ENCODE assay signal across 8 cellular contexts in the genomic region with DNA sequence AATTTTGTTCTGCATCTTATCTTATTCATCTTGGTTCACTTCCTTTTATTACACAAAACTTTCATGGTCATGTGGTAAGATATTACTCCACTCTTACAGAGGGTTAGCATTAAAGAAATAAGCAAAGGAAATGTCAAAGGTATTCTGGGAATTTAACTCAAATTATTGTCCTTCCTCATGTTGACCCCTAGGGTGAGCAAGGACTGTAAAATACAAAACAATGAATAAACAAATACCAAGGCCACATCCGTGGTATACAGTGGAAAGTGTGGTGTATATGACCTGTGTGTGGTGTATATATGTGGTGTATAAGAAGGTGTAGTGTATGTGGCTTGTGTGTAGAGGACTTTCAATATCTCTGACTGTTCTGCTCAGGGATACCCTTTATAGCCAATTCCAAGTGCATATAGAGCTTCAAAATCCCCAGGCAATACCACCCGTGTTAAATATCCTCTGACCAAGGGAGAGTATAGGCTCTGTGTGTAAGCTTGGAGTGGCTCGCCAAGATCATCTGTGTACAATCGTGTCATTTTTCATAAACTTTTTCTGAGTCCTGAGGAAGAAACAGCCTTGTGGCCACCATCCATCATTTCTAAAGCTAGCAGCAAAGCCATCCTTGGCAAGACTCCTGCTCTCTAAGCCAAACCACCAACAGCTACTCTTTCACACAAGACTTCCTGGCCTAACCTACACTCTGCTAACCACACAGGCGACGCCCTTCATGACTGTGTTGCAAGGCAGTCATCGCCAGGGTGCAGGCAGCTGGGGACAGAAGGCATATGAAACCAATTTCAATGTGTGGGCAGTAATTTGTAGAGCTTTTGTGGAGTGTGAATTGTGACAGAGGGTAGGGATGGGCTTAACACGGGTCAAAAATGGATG.
DNase-seq lines count a peak whose midpoint lies in the region; ATAC-seq and TF ChIP-seq lines count a peak whose summit lies in the region.

No MANE protein-coding gene starts in this region.

- peak overlapping the region; percentile 45 for H3K27ac ChIP-seq in CD4-positive, alpha-beta memory T cell (ENCODE audit: low read depth, low read length)
- peak overlapping the region; percentile 95 for H3K27ac ChIP-seq in KOPT-K1 (ENCODE audit: low read depth, low read length, poor library complexity, severe bottlenecking)
- no peak overlapping the region for H3K27ac ChIP-seq in gastrocnemius medialis

- peaks cover 0 to 4% (median 0%) of the 10 kb centered on the region in 8 donors for H3K9me3 Mint-ChIP-seq in CD4-positive, alpha-beta memory T cell
- peaks cover 8% of the 10 kb centered on the region for H3K9me3 Mint-ChIP-seq in activated CD4-positive, alpha-beta T cell treated with anti-CD3 and anti-CD28 coated beads for 36 hours (ENCODE audit: low read depth)

- in situ Hi-C loops in gastrocnemius medialis (cut with MboI; ENCODE audit: low sequenced_read_pairs in 4 of 4), result loop anchor here in 2 of 4 donors (25.0 kb wide), 2 partner anchors 598 to 798 kb away; no protein-coding TSS in a partner anchor

- no peaks in the 10 kb centered on the region for H3K27me3 ChIP-seq in CD4-positive, alpha-beta memory T cell (ENCODE audit: insufficient read depth, low read length)
- no peaks in the 10 kb centered on the region for H3K27me3 ChIP-seq in gastrocnemius medialis

- H3K4me1 Mint-ChIP-seq in CD4-positive, alpha-beta memory T cell, result peaks cover 32 to 47% (median 41%) of the 10 kb centered on the region in 4 donors
- peaks cover 39% of the 10 kb centered on the region for H3K4me1 Mint-ChIP-seq in activated CD4-positive, alpha-beta T cell treated with anti-CD3 and anti-CD28 coated beads for 36 hours

- peak; percentile 79 to 90 (median 83) for DNase-seq in CD4-positive, alpha-beta memory T cell
- DNase-seq in activated CD4-positive, alpha-beta T cell treated with anti-CD3 and anti-CD28 coated beads for 36 hours, result peak; percentile 88
- DNase-seq in dermis blood vessel endothelial cell (peak; percentile 32), gastrocnemius medialis (peak in 1 of 2 donors; percentile 51), NCI-H1417 (lab: John Stamatoyannopoulos, UW) (no peak), NCI-H1694 treated with DMSO at 0.1 percent for 48 hours (lab: John Stamatoyannopoulos, UW) (no peak)

- intact Hi-C loops in CD4-positive, alpha-beta memory T cell (cut with micrococcal nuclease), result loop anchor here (1.0 to 10.0 kb wide), 6 partner anchors 15 to 808 kb away; no protein-coding TSS in a partner anchor
- intact Hi-C loops in activated CD4-positive, alpha-beta T cell treated with anti-CD3 and anti-CD28 coated beads for 36 hours (cut with DNase I, micrococcal nuclease), result loop anchor here (1.0 to 10.0 kb wide), 11 partner anchors 15 to 715 kb away; no protein-coding TSS in a partner anchor
- intact Hi-C loops in gastrocnemius medialis (cut with DNase I; ENCODE audit: low total_unique reads), result no loop called here

- TF ChIP-seq POLR2A in gastrocnemius medialis (IDR thresholded peaks at IDR 0.05), result no peak

- TF ChIP-seq CTCF in gastrocnemius medialis (IDR thresholded peaks at IDR 0.05 in 4 of 5, conservative IDR thresholded peaks at IDR 0.05 in 1 of 5), result peak in 1 of 5 experiments; percentile 14

- peaks cover 90% of the 10 kb centered on the region for H3K4me1 ChIP-seq in CD4-positive, alpha-beta memory T cell (ENCODE audit: insufficient read depth, low read length)
- H3K4me1 ChIP-seq in gastrocnemius medialis, result no peaks in the 10 kb centered on the region

- H3K36me3 Mint-ChIP-seq in CD4-positive, alpha-beta memory T cell, result peaks cover 2 to 5% of the 10 kb centered on the region in 2 donors
- H3K36me3 Mint-ChIP-seq in activated CD4-positive, alpha-beta T cell treated with anti-CD3 and anti-CD28 coated beads for 36 hours (ENCODE audit: low read depth), result peaks cover 6% of the 10 kb centered on the region

- H3K27ac Mint-ChIP-seq in CD4-positive, alpha-beta memory T cell, result peak overlapping the region in 5 of 7 donors; percentile 90 to 96 (median 93)
- peak overlapping the region; percentile 85 for H3K27ac Mint-ChIP-seq in activated CD4-positive, alpha-beta T cell treated with anti-CD3 and anti-CD28 coated beads for 36 hours

- no peaks in the 10 kb centered on the region for H3K27me3 Mint-ChIP-seq in CD4-positive, alpha-beta memory T cell
- H3K27me3 Mint-ChIP-seq in activated CD4-positive, alpha-beta T cell treated with anti-CD3 and anti-CD28 coated beads for 36 hours, result no peaks in the 10 kb centered on the region

- H3K9me3 ChIP-seq in CD4-positive, alpha-beta memory T cell (ENCODE audit: control insufficient read depth in 1 of 2, low read length in 2 of 2), result no peaks in the 10 kb centered on the region
- H3K9me3 ChIP-seq in KOPT-K1 (ENCODE audit: insufficient read depth, low read length, poor library complexity, severe bottlenecking) (peaks cover 14% of the 10 kb centered on the region), gastrocnemius medialis (no peaks in the 10 kb centered on the region)

- ATAC-seq in GM21528 (IDR thresholded peaks at IDR 0.05; ENCODE audit: low FRiP score, unreplicated experiment) (peak; percentile 91), gastrocnemius medialis (peak; percentile 58 to 70)
- peak; percentile 94 for ATAC-seq in activated CD4-positive, alpha-beta T cell treated with anti-CD3 and anti-CD28 coated beads for 36 hours

- POLR2A ChIA-PET in CD4-positive, alpha-beta memory T cell (lab: Charles Lee; ENCODE audit: partially characterized antibody), result interaction anchor here (0.6 to 5.0 kb wide), 31 partner anchors 10 to 817 kb away, joined by 3 to 208 read pairs (median 4); a partner anchor contains a TSS
- POLR2A ChIA-PET in activated CD4-positive, alpha-beta T cell treated with anti-CD3 and anti-CD28 coated beads for 36 hours (lab: Charles Lee), result interaction anchor here (0.9 to 1.3 kb wide), 2 partner anchors 187 to 791 kb away, joined by 3 to 5 read pairs; no protein-coding TSS in a partner anchor

- H3K4me3 ChIP-seq in CD4-positive, alpha-beta memory T cell (ENCODE audit: low read length in 2 of 2), result peak overlapping the region; percentile 18 to 43
- no peak overlapping the region for H3K4me3 ChIP-seq in gastrocnemius medialis

- no peaks in the 10 kb centered on the region for H3K36me3 ChIP-seq in CD4-positive, alpha-beta memory T cell (ENCODE audit: insufficient read depth, low read length)
- H3K36me3 ChIP-seq in KOPT-K1 (ENCODE audit: insufficient read depth, low read length) (no peaks in the 10 kb centered on the region), gastrocnemius medialis (no peaks in the 10 kb centered on the region)

- CTCF ChIA-PET in CD4-positive, alpha-beta memory T cell (lab: Charles Lee; ENCODE audit: partially characterized antibody), result interaction anchor here (0.8 to 5.2 kb wide), 18 partner anchors 11 to 792 kb away, joined by 3 to 127 read pairs (median 4); no protein-coding TSS in a partner anchor
- CTCF ChIA-PET in activated CD4-positive, alpha-beta T cell treated with anti-CD3 and anti-CD28 coated beads for 36 hours (lab: Charles Lee), result interaction anchor here (0.6 to 5.0 kb wide), 19 partner anchors 10 to 792 kb away, joined by 3 to 47 read pairs (median 4); no protein-coding TSS in a partner anchor

- H3K4me3 Mint-ChIP-seq in CD4-positive, alpha-beta memory T cell, result peak overlapping the region in 2 of 8 donors; percentile 81 to 86
- peak overlapping the region; percentile 31 for H3K4me3 Mint-ChIP-seq in activated CD4-positive, alpha-beta T cell treated with anti-CD3 and anti-CD28 coated beads for 36 hours

Comparison
In these comparisons a context has a peak if more than half of its experiments do, and no peak if none do; other contexts are left out.
1. DNase-seq: peak in CD4-positive, alpha-beta memory T cell (5 of 5), activated CD4-positive, alpha-beta T cell treated with anti-CD3 and anti-CD28 coated beads for 36 hours (single experiment) and dermis blood vessel endothelial cell (single experiment); none in NCI-H1417 (0 of 3) and NCI-H1694 treated with DMSO at 0.1 percent for 48 hours (single experiment).
2. H3K27ac ChIP-seq: peak in CD4-positive, alpha-beta memory T cell (single experiment) and KOPT-K1 (single experiment); none in gastrocnemius medialis (0 of 4).
3. H3K4me3 ChIP-seq: peak in CD4-positive, alpha-beta memory T cell (2 of 2); none in gastrocnemius medialis (0 of 4).
4. Peak in every context shown above with its lines, with median percentiles within 50 percentile points of each other: ATAC-seq.